ENCODE assay signal across 17 cellular contexts in the genomic region with DNA sequence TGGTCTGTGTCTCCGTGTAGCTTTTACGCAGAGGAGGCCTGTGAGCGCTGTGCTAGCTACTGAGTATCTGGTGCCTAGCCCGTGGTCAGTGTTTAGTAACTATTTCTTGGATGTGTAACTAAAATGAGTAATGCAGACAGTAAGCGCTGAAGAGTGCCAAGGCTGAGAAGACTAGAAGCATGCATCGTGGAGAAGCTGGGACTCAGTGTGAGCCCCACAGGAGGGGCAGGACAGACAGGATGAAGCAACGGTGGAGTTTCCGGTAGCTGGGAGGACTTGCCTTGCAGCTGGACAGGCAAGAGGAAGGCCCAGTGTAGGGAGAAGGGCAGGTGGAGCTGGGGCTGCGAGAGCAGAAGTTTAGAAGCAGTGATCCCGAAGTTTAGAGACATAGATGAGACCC.
DNase-seq lines count a peak whose midpoint lies in the region; ATAC-seq and TF ChIP-seq lines count a peak whose summit lies in the region.
"Had no signal": no experiment of that assay in that cellular context is flagged by ENCODE, and none has a peak within 500 bp of the region (broad histone marks: within the 10 kb centered on the region; RNA-seq: fewer than 3 reads in every experiment).

No MANE protein-coding gene starts in this region.

- DNase-seq in EH (ENCODE audit: low read depth) = peak; percentile 7
- peak; percentile 41 for DNase-seq in RPMI7951 (ENCODE audit: low read depth)
- no peak for DNase-seq in left lung
- no peak for DNase-seq in mucosa of gallbladder (ENCODE audit: low spot score)
- DNase-seq: DMS79 treated with DMSO at 0.1 percent for 48 hours, GDM1, NCI-H187, NCI-H226, NCI-H526 treated with DMSO at 0.1 percent for 48 hours, RPMI8226, SJCRH30 had no signal

- ATAC-seq in left lung (peak; percentile 25), GM18519 (IDR thresholded peaks at IDR 0.05; ENCODE audit: low FRiP score, unreplicated experiment) (no peak), GM18511 (IDR thresholded peaks at IDR 0.05; ENCODE audit: unreplicated experiment) (no peak)
- ATAC-seq: GM12878, GM23338, HepG2 had no signal

- H3K4me3 ChIP-seq in BLaER1 (peak overlapping the region; percentile 14; the same call in 1 of the 2 replicates), left lung (no peak overlapping the region)
- H3K4me3 ChIP-seq: GM12878, GM23338, SJCRH30 had no signal

- no peaks in the 10 kb centered on the region for H4K20me1 ChIP-seq in BLaER1

- no peaks in the 10 kb centered on the region for H3K36me3 ChIP-seq in BLaER1
- H3K36me3 ChIP-seq in left lung = no peaks in the 10 kb centered on the region
- H3K36me3 ChIP-seq: SJCRH30 had no signal

- H3K27me3 ChIP-seq in BLaER1 (no peaks in the 10 kb centered on the region), left lung (no peaks in the 10 kb centered on the region)

- H3K4me1 ChIP-seq in BLaER1 (peaks cover 30% of the 10 kb centered on the region), left lung (peaks cover 0 to 5% of the 10 kb centered on the region in 2 donors)
- H3K4me1 ChIP-seq: SJCRH30 had no signal

- TF ChIP-seq CTCF in left lung (IDR thresholded peaks at IDR 0.05) = no peak

- intact Hi-C loops in left lung (cut with DNase I) = no loop called here

- H3K4me2 ChIP-seq in BLaER1 = peak overlapping the region; percentile 83
- H3K4me2 ChIP-seq: GM23338 had no signal

- H3K9me3 ChIP-seq in BLaER1 (no peaks in the 10 kb centered on the region), left lung (no peaks in the 10 kb centered on the region)
- H3K9me3 ChIP-seq: SJCRH30 had no signal

- H3K9ac ChIP-seq in BLaER1 = no peak overlapping the region; the same call in 1 of the 2 replicates

- H3K27ac ChIP-seq in BLaER1 (no peak overlapping the region), left lung (no peak overlapping the region)
- H3K27ac ChIP-seq: SJCRH30 had no signal

Comparison
In these comparisons a context has a peak if more than half of its experiments do, and no peak if none do; other contexts are left out.
1. DNase-seq: peak in EH (single experiment) and RPMI7951 (single experiment); none in left lung (0 of 2) and mucosa of gallbladder (single experiment).